In the genomic region with DNA sequence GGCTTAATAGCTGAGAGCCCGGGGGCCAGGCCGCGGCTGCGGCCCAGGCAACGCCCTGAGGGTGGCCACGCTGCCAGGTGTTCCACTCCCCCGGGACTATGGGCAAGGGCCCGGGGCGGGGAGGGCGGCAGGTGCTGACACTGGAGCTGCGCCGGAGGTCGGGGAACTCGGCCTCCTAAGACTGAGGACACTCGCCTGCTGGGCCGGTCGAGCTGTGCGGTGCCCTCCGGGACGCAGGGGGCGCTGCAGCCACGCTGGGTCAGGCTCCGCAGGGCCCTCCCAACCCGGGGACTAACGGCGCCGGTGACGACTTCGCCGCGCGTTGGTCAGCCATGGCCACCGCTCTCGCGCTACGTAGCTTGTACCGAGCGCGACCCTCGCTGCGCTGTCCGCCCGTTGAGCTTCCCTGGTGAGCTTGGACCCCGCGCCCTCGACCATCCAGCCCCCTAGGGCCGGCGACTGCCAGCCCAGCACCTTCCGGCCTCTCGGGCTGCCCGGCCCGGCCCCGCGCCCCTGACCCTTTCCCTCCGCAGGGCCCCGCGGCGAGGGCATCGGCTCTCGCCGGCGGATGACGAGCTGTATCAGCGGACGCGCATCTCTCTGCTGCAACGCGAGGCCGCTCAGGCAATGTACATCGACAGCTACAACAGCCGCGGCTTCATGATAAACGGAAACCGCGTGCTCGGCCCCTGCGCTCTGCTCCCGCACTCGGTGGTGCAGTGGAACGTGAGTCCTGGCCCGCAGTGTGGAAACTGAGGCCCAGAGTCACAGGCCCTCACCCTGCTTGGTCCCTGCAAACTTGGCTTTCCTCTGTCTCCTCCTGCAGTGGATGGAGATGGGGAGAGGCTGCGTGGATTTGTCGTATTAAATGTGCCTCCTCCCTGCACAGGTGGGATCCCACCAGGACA, we compare ENCODE assay signal across 1 cellular context.
TF ChIP-seq lines count a peak whose summit lies in the region.

A gene with protein sequence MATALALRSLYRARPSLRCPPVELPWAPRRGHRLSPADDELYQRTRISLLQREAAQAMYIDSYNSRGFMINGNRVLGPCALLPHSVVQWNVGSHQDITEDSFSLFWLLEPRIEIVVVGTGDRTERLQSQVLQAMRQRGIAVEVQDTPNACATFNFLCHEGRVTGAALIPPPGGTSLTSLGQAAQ (plus strand): TSS at position 309 of the 908 bp plus-strand sequence. CDS start 24 bp downstream, at position 333.

TF ChIP-seq in HepG2, 621 proteins besides CTCF, POLR2A, EP300 and RAD21 (continued from another document and continues in another):
- TF ChIP-seq ZNF652 (CRISPR knock-in tag; IDR thresholded peaks at IDR 0.05; ENCODE audit: borderline replicate concordance, low read depth), result no peak
- TF ChIP-seq ZNF747 (CRISPR knock-in tag; IDR thresholded peaks at IDR 0.05; ENCODE audit: borderline replicate concordance), result peak; percentile 92
- TF ChIP-seq HNRNPUL1 (IDR thresholded peaks at IDR 0.05; ENCODE audit: low read depth, low read length), result no peak; the same call in 1 of the 2 replicates
- TF ChIP-seq ZFP90 (CRISPR knock-in tag; IDR thresholded peaks at IDR 0.05; ENCODE audit: borderline replicate concordance), result no peak
- TF ChIP-seq ATF6 (CRISPR knock-in tag; conservative IDR thresholded peaks at IDR 0.05), result no peak; the same call in 1 of the 2 replicates
- TF ChIP-seq ETV5 (CRISPR knock-in tag; IDR thresholded peaks at IDR 0.05; ENCODE audit: borderline replicate concordance), result no peak; the same call in 1 of the 2 replicates
- TF ChIP-seq, protein P1, sequence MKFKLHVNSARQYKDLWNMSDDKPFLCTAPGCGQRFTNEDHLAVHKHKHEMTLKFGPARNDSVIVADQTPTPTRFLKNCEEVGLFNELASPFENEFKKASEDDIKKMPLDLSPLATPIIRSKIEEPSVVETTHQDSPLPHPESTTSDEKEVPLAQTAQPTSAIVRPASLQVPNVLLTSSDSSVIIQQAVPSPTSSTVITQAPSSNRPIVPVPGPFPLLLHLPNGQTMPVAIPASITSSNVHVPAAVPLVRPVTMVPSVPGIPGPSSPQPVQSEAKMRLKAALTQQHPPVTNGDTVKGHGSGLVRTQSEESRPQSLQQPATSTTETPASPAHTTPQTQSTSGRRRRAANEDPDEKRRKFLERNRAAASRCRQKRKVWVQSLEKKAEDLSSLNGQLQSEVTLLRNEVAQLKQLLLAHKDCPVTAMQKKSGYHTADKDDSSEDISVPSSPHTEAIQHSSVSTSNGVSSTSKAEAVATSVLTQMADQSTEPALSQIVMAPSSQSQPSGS (CRISPR knock-in tag; IDR thresholded peaks at IDR 0.05), result peak; percentile 85
- no peak; the same call in 1 of the 2 replicates for TF ChIP-seq CREM (IDR thresholded peaks at IDR 0.05)
- TF ChIP-seq CREM (CRISPR knock-in tag; IDR thresholded peaks at IDR 0.05), result no peak
- no peak for TF ChIP-seq ZNF260 (CRISPR knock-in tag; IDR thresholded peaks at IDR 0.05; ENCODE audit: borderline replicate concordance, low read depth)
- peak; percentile 53; the same call in 1 of the 2 replicates for TF ChIP-seq EEA1 (CRISPR knock-in tag; IDR thresholded peaks at IDR 0.05; ENCODE audit: borderline replicate concordance)
- 0 out of 2 replicates have a peak, but pooled peaks have one; percentile 59 for TF ChIP-seq ISL2 (CRISPR knock-in tag; IDR thresholded peaks at IDR 0.05)
- no peak for TF ChIP-seq ZNF724P (CRISPR knock-in tag; IDR thresholded peaks at IDR 0.05; ENCODE audit: borderline replicate concordance)
- no peak for TF ChIP-seq NFIB (CRISPR knock-in tag; IDR thresholded peaks at IDR 0.05; ENCODE audit: borderline replicate concordance)
- peak; percentile 84 for TF ChIP-seq ZNF605 (CRISPR knock-in tag; IDR thresholded peaks at IDR 0.05)
- TF ChIP-seq U2AF1 (optimal IDR thresholded peaks at IDR 0.05; ENCODE audit: low read depth, low read length), result peak; percentile 67
- TF ChIP-seq KDM2A (CRISPR knock-in tag; IDR thresholded peaks at IDR 0.05; ENCODE audit: borderline replicate concordance, low read depth), result peak; percentile 90
- TF ChIP-seq GTF2F1 (IDR thresholded peaks at IDR 0.05; ENCODE audit: low read length), result peak; percentile 69; the same call in 1 of the 2 replicates
- TF ChIP-seq JDP2 (CRISPR knock-in tag; IDR thresholded peaks at IDR 0.05; ENCODE audit: borderline replicate concordance), result no peak
- TF ChIP-seq, protein P2, sequence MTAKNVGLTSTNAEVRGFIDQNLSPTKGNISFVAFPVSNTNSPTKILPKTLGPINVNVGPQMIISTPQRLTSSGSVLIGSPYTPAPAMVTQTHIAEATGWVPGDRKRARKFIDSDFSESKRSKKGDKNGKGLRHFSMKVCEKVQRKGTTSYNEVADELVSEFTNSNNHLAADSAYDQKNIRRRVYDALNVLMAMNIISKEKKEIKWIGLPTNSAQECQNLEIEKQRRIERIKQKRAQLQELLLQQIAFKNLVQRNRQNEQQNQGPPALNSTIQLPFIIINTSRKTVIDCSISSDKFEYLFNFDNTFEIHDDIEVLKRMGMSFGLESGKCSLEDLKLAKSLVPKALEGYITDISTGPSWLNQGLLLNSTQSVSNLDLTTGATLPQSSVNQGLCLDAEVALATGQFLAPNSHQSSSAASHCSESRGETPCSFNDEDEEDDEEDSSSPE (CRISPR knock-in tag; IDR thresholded peaks at IDR 0.05), result no peak; the same call in none of the 2 replicates
- no peak for TF ChIP-seq KLF9 (CRISPR knock-in tag; IDR thresholded peaks at IDR 0.05; ENCODE audit: low read depth)
- TF ChIP-seq ZNF781 (CRISPR knock-in tag; IDR thresholded peaks at IDR 0.05; ENCODE audit: borderline replicate concordance, not compliant biosample characterization), result no peak
- peak; percentile 94 for TF ChIP-seq YEATS4 (CRISPR knock-in tag; IDR thresholded peaks at IDR 0.05; ENCODE audit: borderline replicate concordance)
- TF ChIP-seq TRIM24 (CRISPR knock-in tag; IDR thresholded peaks at IDR 0.05), result no peak
- TF ChIP-seq ATRX (CRISPR knock-in tag; IDR thresholded peaks at IDR 0.05; ENCODE audit: borderline replicate concordance), result no peak
- peak; percentile 72; the same call in 1 of the 2 replicates for TF ChIP-seq ZNF276 (CRISPR knock-in tag; IDR thresholded peaks at IDR 0.05; ENCODE audit: low read depth)
- TF ChIP-seq ZNF614 (CRISPR knock-in tag; IDR thresholded peaks at IDR 0.05; ENCODE audit: borderline replicate concordance), result peak; percentile 56; the same call in 1 of the 2 replicates
- TF ChIP-seq ZNF501 (CRISPR knock-in tag; IDR thresholded peaks at IDR 0.05), result peak; percentile 87
- TF ChIP-seq, protein P3, sequence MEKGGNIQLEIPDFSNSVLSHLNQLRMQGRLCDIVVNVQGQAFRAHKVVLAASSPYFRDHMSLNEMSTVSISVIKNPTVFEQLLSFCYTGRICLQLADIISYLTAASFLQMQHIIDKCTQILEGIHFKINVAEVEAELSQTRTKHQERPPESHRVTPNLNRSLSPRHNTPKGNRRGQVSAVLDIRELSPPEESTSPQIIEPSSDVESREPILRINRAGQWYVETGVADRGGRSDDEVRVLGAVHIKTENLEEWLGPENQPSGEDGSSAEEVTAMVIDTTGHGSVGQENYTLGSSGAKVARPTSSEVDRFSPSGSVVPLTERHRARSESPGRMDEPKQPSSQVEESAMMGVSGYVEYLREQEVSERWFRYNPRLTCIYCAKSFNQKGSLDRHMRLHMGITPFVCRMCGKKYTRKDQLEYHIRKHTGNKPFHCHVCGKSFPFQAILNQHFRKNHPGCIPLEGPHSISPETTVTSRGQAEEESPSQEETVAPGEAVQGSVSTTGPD (CRISPR knock-in tag; IDR thresholded peaks at IDR 0.05), result no peak
- peak; percentile 91 for TF ChIP-seq ZNF329 (CRISPR knock-in tag; IDR thresholded peaks at IDR 0.05; ENCODE audit: low read depth)
- TF ChIP-seq NCOA5 (CRISPR knock-in tag; IDR thresholded peaks at IDR 0.05), result 0 out of 2 replicates have a peak, but pooled peaks have one; percentile 46
- peak; percentile 66; the same call in 1 of the 2 replicates for TF ChIP-seq ZNF768 (CRISPR knock-in tag; IDR thresholded peaks at IDR 0.05)
- no peak for TF ChIP-seq ETV6 (CRISPR knock-in tag; conservative IDR thresholded peaks at IDR 0.05)
- no peak for TF ChIP-seq CCAR2 (optimal IDR thresholded peaks at IDR 0.05; ENCODE audit: low read depth, low read length)
- peak; percentile 71; the same call in 1 of the 2 replicates for TF ChIP-seq REPIN1 (CRISPR knock-in tag; IDR thresholded peaks at IDR 0.05; ENCODE audit: borderline replicate concordance, low read depth)
- 0 out of 2 replicates have a peak, but pooled peaks have one; percentile 11 for TF ChIP-seq PBX3 (CRISPR knock-in tag; IDR thresholded peaks at IDR 0.05; ENCODE audit: borderline replicate concordance)
- peak; percentile 28; the same call in 1 of the 2 replicates for TF ChIP-seq ZNF143 (CRISPR knock-in tag; IDR thresholded peaks at IDR 0.05)
- TF ChIP-seq ZNF235 (CRISPR knock-in tag; IDR thresholded peaks at IDR 0.05; ENCODE audit: borderline replicate concordance), result 0 out of 2 replicates have a peak, but pooled peaks have one; percentile 65
- TF ChIP-seq ZMAT3 (CRISPR knock-in tag; conservative IDR thresholded peaks at IDR 0.05), result no peak; the same call in 1 of the 2 replicates
- TF ChIP-seq HES4 (CRISPR knock-in tag; IDR thresholded peaks at IDR 0.05; ENCODE audit: borderline replicate concordance), result no peak
- TF ChIP-seq, protein P4, sequence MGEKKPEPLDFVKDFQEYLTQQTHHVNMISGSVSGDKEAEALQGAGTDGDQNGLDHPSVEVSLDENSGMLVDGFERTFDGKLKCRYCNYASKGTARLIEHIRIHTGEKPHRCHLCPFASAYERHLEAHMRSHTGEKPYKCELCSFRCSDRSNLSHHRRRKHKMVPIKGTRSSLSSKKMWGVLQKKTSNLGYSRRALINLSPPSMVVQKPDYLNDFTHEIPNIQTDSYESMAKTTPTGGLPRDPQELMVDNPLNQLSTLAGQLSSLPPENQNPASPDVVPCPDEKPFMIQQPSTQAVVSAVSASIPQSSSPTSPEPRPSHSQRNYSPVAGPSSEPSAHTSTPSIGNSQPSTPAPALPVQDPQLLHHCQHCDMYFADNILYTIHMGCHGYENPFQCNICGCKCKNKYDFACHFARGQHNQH (CRISPR knock-in tag; IDR thresholded peaks at IDR 0.05), result no peak; the same call in none of the 2 replicates
- TF ChIP-seq JUND (CRISPR knock-in tag; IDR thresholded peaks at IDR 0.05), result no peak
- TF ChIP-seq NR3C1 (CRISPR knock-in tag; IDR thresholded peaks at IDR 0.05), result no peak
- TF ChIP-seq IRF9 (CRISPR knock-in tag; IDR thresholded peaks at IDR 0.05; ENCODE audit: borderline replicate concordance), result no peak; the same call in 1 of the 2 replicates
- TF ChIP-seq NBN (conservative IDR thresholded peaks at IDR 0.05), result no peak
- TF ChIP-seq, protein P5, sequence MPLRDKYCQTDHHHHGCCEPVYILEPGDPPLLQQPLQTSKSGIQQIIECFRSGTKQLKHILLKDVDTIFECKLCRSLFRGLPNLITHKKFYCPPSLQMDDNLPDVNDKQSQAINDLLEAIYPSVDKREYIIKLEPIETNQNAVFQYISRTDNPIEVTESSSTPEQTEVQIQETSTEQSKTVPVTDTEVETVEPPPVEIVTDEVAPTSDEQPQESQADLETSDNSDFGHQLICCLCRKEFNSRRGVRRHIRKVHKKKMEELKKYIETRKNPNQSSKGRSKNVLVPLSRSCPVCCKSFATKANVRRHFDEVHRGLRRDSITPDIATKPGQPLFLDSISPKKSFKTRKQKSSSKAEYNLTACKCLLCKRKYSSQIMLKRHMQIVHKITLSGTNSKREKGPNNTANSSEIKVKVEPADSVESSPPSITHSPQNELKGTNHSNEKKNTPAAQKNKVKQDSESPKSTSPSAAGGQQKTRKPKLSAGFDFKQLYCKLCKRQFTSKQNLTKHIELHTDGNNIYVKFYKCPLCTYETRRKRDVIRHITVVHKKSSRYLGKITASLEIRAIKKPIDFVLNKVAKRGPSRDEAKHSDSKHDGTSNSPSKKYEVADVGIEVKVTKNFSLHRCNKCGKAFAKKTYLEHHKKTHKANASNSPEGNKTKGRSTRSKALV (CRISPR knock-in tag; IDR thresholded peaks at IDR 0.05), result no peak; the same call in 1 of the 2 replicates
- TF ChIP-seq ZNF24 (IDR thresholded peaks at IDR 0.05), result 0 out of 2 replicates have a peak, but pooled peaks have one; percentile 10
- peak; percentile 91; the same call in 1 of the 2 replicates for TF ChIP-seq ZNF703 (CRISPR knock-in tag; IDR thresholded peaks at IDR 0.05; ENCODE audit: borderline replicate concordance)
- TF ChIP-seq ZNF451 (CRISPR knock-in tag; IDR thresholded peaks at IDR 0.05), result no peak
